Comparison of ENCODE assay signal across 1 cellular context in genomic region chr17:17694229-17695081, GRCh38.
TF ChIP-seq lines count a peak whose summit lies in the region.

No MANE protein-coding gene starts in this region.

TF ChIP-seq in HepG2, 621 proteins besides CTCF, POLR2A, EP300 and RAD21 (continued from another document):
- TF ChIP-seq CEBPZ (IDR thresholded peaks at IDR 0.05; ENCODE audit: low read length) (no peak), ARID4A (CRISPR knock-in tag; IDR thresholded peaks at IDR 0.05; ENCODE audit: borderline replicate concordance) (peak; percentile 33; the same call in 1 of the 2 replicates), ZNF782 (CRISPR knock-in tag; IDR thresholded peaks at IDR 0.05; ENCODE audit: borderline replicate concordance) (no peak), FOXA3 (CRISPR knock-in tag; IDR thresholded peaks at IDR 0.05) (0 out of 2 replicates have a peak, but pooled peaks have one; percentile 6), THAP11 (CRISPR knock-in tag; IDR thresholded peaks at IDR 0.05) (peak; percentile 14; the same call in 1 of the 2 replicates), ELF4 (CRISPR knock-in tag; IDR thresholded peaks at IDR 0.05; ENCODE audit: borderline replicate concordance) (peak; percentile 66; the same call in 1 of the 2 replicates)
